In genomic region chr2:128607981-128608506, GRCh38 we compare ENCODE assay signal across 15 cellular contexts.
DNase-seq lines count a peak whose midpoint lies in the region; ATAC-seq and TF ChIP-seq lines count a peak whose summit lies in the region.
"Had no signal": no experiment of that assay in that cellular context is flagged by ENCODE, and none has a peak within 500 bp of the region (broad histone marks: within the 10 kb centered on the region; RNA-seq: fewer than 3 reads in every experiment).

No MANE protein-coding gene starts in this region.

- peak; percentile 38 for DNase-seq in activated effector memory CD4-positive, alpha-beta T cell treated with anti-CD3 and anti-CD28 coated beads, Interleukin-2, amount 50 U/mL, for 16 hours
- no peak for DNase-seq in activated effector memory CD4-positive, alpha-beta T cell treated with Interleukin-2 at 50 U/mL for 16 hours
- DNase-seq in caudate nucleus (lab: John Stamatoyannopoulos, UW) = peak in 46 of 61 donors; percentile 5 to 80 (median 48)
- DNase-seq in left lung = peak; percentile 31 to 71
- no peak for DNase-seq in upper lobe of left lung
- DNase-seq in A172 (ENCODE audit: low spot score) = no peak
- DNase-seq: activated CD8-positive, alpha-beta T cell treated with anti-CD3 and anti-CD28 coated beads for 36 hours; activated naive CD4-positive, alpha-beta T cell treated with anti-CD3 and anti-CD28 coated beads, Interleukin-2, amount 50 U/mL, for 16 hours; DMS79 treated with DMSO at 0.1 percent for 48 hours; NCI-H187 treated with DMSO at 0.1 percent for 48 hours; stimulated activated CD4-positive, alpha-beta T cell treated with anti-CD3 and anti-CD28 coated beads, Interleukin-12 subunit alpha, Interleukin-12 subunit beta, amount 100 ng/mL, for 4 hours had no signal

- H3K9me3 ChIP-seq in left lung = no peaks in the 10 kb centered on the region
- no peaks in the 10 kb centered on the region for H3K9me3 ChIP-seq in upper lobe of left lung
- H3K9me3 ChIP-seq: uterus had no signal

- intact Hi-C loops in left lung (cut with DNase I) = no loop called here

- H3K4me3 ChIP-seq in left lung (no peak overlapping the region), upper lobe of left lung (no peak overlapping the region)

- peaks cover 0 to 4% of the 10 kb centered on the region in 2 donors for H3K4me1 ChIP-seq in left lung
- H3K4me1 ChIP-seq in upper lobe of left lung = peaks cover 0 to 4% (median 0%) of the 10 kb centered on the region in 4 donors

- H3K27ac ChIP-seq in caudate nucleus (ENCODE audit: low read depth, low read length) = no peak overlapping the region
- H3K27ac ChIP-seq in left lung = no peak overlapping the region
- no peak overlapping the region for H3K27ac ChIP-seq in upper lobe of left lung

- no peak for TF ChIP-seq CTCF in left lung (IDR thresholded peaks at IDR 0.05)
- no peak for TF ChIP-seq CTCF in upper lobe of left lung (IDR thresholded peaks at IDR 0.05)

- H3K27me3 ChIP-seq in left lung (no peaks in the 10 kb centered on the region), upper lobe of left lung (no peaks in the 10 kb centered on the region)
- H3K27me3 ChIP-seq: uterus had no signal

- ATAC-seq in left lung (peak; percentile 29), upper lobe of left lung (ENCODE audit: low FRiP score in 2 of 2) (peak; percentile 2 to 23), HG03571 (IDR thresholded peaks at IDR 0.05; ENCODE audit: unreplicated experiment) (no peak), GM21737 (IDR thresholded peaks at IDR 0.05; ENCODE audit: unreplicated experiment) (no peak)
- ATAC-seq: activated CD8-positive, alpha-beta T cell treated with anti-CD3 and anti-CD28 coated beads for 36 hours; naive thymus-derived CD8-positive, alpha-beta T cell had no signal

- 75 to 84% methylated on average over 11 to 21 of the region's 22 CpGs for WGBS in upper lobe of left lung, 2 donors

- H3K36me3 ChIP-seq in left lung (no peaks in the 10 kb centered on the region), upper lobe of left lung (no peaks in the 10 kb centered on the region)
- H3K36me3 ChIP-seq: uterus had no signal

- TF ChIP-seq POLR2A in upper lobe of left lung (IDR thresholded peaks at IDR 0.05) = no peak

- TF ChIP-seq EP300 in upper lobe of left lung (IDR thresholded peaks at IDR 0.05) = no peak

Comparison
In these comparisons a context has a peak if more than half of its experiments do, and no peak if none do; other contexts are left out.
1. DNase-seq: peak in activated effector memory CD4-positive, alpha-beta T cell treated with anti-CD3 and anti-CD28 coated beads, Interleukin-2, amount 50 U/mL, for 16 hours (single experiment), caudate nucleus (46 of 61) and left lung (2 of 2); none in activated effector memory CD4-positive, alpha-beta T cell treated with Interleukin-2 at 50 U/mL for 16 hours (single experiment), upper lobe of left lung (0 of 2) and A172 (single experiment).
2. ATAC-seq: peak in left lung (single experiment) and upper lobe of left lung (2 of 2); none in HG03571 (single experiment) and GM21737 (single experiment).